Comparison of ENCODE assay signal across 1 cellular context in the genomic region with DNA sequence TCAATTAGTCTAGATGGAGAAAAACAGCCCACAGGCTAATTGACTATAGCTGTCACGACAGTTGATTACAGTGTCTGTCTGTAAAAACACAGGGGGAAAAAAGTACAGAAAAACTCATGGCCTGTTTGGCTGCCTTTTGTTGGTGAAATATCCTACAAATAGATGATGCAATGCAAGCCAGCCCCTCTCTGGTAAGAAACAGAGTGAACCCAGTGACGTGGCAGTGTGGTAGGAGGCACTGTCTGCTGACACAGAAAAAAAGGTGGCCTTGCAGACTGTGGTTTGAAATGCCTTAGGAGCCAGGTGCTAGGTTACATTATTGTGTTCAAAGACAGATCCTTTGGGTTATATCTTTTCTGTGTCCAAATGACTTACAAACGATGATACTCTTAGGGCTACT.
TF ChIP-seq lines count a peak whose summit lies in the region.

No MANE protein-coding gene starts in this region.

TF ChIP-seq in HepG2, 621 proteins besides CTCF, POLR2A, EP300 and RAD21 (continued from another document):
- TF ChIP-seq GABPA (IDR thresholded peaks at IDR 0.05; ENCODE audit: low read depth, low read length) (no peak), GABPA (CRISPR knock-in tag; IDR thresholded peaks at IDR 0.05; ENCODE audit: low read depth) (no peak), ELF3 (CRISPR knock-in tag; IDR thresholded peaks at IDR 0.05) (no peak), ZNF468 (CRISPR knock-in tag; IDR thresholded peaks at IDR 0.05) (no peak), NCOA1 (CRISPR knock-in tag; IDR thresholded peaks at IDR 0.05) (no peak), ZNF232 (CRISPR knock-in tag; IDR thresholded peaks at IDR 0.05; ENCODE audit: borderline replicate concordance) (no peak), HNRNPLL (IDR thresholded peaks at IDR 0.05; ENCODE audit: low read depth, low read length, poor library complexity, severe bottlenecking) (no peak), ZNF674 (CRISPR knock-in tag; IDR thresholded peaks at IDR 0.05; ENCODE audit: low read depth) (no peak), SAFB2 (CRISPR knock-in tag; IDR thresholded peaks at IDR 0.05; ENCODE audit: borderline replicate concordance, low read depth) (no peak), HDAC6 (IDR thresholded peaks at IDR 0.05; ENCODE audit: low read depth, low read length) (no peak), ZNF282 (IDR thresholded peaks at IDR 0.05; ENCODE audit: partially characterized antibody) (no peak), U2AF1 (optimal IDR thresholded peaks at IDR 0.05; ENCODE audit: low read depth, low read length) (no peak), ELF4 (CRISPR knock-in tag; IDR thresholded peaks at IDR 0.05; ENCODE audit: borderline replicate concordance) (no peak), KLF13 (CRISPR knock-in tag; IDR thresholded peaks at IDR 0.05) (no peak), ZNF333 (CRISPR knock-in tag; IDR thresholded peaks at IDR 0.05; ENCODE audit: borderline replicate concordance) (no peak), ZNF652 (CRISPR knock-in tag; IDR thresholded peaks at IDR 0.05; ENCODE audit: borderline replicate concordance, low read depth) (no peak), ATF7 (IDR thresholded peaks at IDR 0.05) (peak; percentile 27; the same call in 1 of the 2 replicates), ATF7 (CRISPR knock-in tag; IDR thresholded peaks at IDR 0.05) (no peak), MAFK (conservative IDR thresholded peaks at IDR 0.05 in 1 of 2, IDR thresholded peaks at IDR 0.05 in 1 of 2; ENCODE audit: low read length in 2 of 2) (peak in 1 of 2 experiments; percentile 5; a peak in 1 of 4 replicates), MIXL1 (CRISPR knock-in tag; IDR thresholded peaks at IDR 0.05) (no peak), ZNF670 (CRISPR knock-in tag; IDR thresholded peaks at IDR 0.05; ENCODE audit: borderline replicate concordance) (no peak), RXRB (CRISPR knock-in tag; IDR thresholded peaks at IDR 0.05; ENCODE audit: borderline replicate concordance) (no peak), CREB1 (IDR thresholded peaks at IDR 0.05) (peak; percentile 62), CREB1 (CRISPR knock-in tag; IDR thresholded peaks at IDR 0.05) (no peak), SMAD3 (CRISPR knock-in tag; IDR thresholded peaks at IDR 0.05) (no peak), NR2C2 (CRISPR knock-in tag; IDR thresholded peaks at IDR 0.05; ENCODE audit: borderline replicate concordance) (no peak), CEBPG (CRISPR knock-in tag; IDR thresholded peaks at IDR 0.05) (peak; percentile 37; the same call in 1 of the 2 replicates), CEBPB (IDR thresholded peaks at IDR 0.05; ENCODE audit: borderline replicate concordance, low read depth, low read length) (peak; percentile 70; the same call in 1 of the 2 replicates)
- TF ChIP-seq, protein P1, sequence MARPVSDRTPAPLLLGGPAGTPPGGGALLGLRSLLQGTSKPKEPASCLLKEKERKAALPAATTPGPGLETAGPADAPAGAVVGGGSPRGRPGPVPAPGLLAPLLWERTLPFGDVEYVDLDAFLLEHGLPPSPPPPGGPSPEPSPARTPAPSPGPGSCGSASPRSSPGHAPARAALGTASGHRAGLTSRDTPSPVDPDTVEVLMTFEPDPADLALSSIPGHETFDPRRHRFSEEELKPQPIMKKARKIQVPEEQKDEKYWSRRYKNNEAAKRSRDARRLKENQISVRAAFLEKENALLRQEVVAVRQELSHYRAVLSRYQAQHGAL (CRISPR knock-in tag; IDR thresholded peaks at IDR 0.05; ENCODE audit: not compliant biosample characterization): no peak
- TF ChIP-seq, protein P2, sequence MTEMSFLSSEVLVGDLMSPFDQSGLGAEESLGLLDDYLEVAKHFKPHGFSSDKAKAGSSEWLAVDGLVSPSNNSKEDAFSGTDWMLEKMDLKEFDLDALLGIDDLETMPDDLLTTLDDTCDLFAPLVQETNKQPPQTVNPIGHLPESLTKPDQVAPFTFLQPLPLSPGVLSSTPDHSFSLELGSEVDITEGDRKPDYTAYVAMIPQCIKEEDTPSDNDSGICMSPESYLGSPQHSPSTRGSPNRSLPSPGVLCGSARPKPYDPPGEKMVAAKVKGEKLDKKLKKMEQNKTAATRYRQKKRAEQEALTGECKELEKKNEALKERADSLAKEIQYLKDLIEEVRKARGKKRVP (CRISPR knock-in tag; IDR thresholded peaks at IDR 0.05): peak in 1 of 2 experiments; percentile 82; a peak in 2 of 4 replicates
- TF ChIP-seq, protein P3, sequence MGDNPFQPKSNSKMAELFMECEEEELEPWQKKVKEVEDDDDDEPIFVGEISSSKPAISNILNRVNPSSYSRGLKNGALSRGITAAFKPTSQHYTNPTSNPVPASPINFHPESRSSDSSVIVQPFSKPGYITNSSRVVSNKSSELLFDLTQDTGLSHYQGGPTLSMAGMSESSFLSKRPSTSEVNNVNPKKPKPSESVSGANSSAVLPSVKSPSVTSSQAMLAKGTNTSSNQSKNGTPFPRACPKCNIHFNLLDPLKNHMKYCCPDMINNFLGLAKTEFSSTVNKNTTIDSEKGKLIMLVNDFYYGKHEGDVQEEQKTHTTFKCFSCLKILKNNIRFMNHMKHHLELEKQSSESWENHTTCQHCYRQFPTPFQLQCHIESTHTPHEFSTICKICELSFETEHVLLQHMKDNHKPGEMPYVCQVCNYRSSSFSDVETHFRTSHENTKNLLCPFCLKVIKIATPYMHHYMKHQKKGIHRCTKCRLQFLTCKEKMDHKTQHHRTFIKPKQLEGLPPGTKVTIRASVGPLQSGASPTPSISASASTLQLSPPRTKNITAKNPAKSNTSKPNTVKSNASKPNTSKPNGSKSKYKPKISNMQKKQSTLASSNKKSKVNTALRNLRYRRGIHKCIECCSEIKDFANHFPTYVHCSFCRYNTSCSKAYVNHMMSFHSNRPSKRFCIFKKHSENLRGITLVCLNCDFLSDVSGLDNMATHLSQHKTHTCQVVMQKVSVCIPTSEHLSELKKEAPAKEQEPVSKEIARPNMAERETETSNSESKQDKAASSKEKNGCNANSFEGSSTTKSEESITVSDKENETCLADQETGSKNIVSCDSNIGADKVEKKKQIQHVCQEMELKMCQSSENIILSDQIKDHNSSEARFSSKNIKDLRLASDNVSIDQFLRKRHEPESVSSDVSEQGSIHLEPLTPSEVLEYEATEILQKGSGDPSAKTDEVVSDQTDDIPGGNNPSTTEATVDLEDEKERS (CRISPR knock-in tag; IDR thresholded peaks at IDR 0.05): no peak
- TF ChIP-seq, protein P4, sequence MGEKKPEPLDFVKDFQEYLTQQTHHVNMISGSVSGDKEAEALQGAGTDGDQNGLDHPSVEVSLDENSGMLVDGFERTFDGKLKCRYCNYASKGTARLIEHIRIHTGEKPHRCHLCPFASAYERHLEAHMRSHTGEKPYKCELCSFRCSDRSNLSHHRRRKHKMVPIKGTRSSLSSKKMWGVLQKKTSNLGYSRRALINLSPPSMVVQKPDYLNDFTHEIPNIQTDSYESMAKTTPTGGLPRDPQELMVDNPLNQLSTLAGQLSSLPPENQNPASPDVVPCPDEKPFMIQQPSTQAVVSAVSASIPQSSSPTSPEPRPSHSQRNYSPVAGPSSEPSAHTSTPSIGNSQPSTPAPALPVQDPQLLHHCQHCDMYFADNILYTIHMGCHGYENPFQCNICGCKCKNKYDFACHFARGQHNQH (CRISPR knock-in tag; IDR thresholded peaks at IDR 0.05): no peak
- TF ChIP-seq, protein P5, sequence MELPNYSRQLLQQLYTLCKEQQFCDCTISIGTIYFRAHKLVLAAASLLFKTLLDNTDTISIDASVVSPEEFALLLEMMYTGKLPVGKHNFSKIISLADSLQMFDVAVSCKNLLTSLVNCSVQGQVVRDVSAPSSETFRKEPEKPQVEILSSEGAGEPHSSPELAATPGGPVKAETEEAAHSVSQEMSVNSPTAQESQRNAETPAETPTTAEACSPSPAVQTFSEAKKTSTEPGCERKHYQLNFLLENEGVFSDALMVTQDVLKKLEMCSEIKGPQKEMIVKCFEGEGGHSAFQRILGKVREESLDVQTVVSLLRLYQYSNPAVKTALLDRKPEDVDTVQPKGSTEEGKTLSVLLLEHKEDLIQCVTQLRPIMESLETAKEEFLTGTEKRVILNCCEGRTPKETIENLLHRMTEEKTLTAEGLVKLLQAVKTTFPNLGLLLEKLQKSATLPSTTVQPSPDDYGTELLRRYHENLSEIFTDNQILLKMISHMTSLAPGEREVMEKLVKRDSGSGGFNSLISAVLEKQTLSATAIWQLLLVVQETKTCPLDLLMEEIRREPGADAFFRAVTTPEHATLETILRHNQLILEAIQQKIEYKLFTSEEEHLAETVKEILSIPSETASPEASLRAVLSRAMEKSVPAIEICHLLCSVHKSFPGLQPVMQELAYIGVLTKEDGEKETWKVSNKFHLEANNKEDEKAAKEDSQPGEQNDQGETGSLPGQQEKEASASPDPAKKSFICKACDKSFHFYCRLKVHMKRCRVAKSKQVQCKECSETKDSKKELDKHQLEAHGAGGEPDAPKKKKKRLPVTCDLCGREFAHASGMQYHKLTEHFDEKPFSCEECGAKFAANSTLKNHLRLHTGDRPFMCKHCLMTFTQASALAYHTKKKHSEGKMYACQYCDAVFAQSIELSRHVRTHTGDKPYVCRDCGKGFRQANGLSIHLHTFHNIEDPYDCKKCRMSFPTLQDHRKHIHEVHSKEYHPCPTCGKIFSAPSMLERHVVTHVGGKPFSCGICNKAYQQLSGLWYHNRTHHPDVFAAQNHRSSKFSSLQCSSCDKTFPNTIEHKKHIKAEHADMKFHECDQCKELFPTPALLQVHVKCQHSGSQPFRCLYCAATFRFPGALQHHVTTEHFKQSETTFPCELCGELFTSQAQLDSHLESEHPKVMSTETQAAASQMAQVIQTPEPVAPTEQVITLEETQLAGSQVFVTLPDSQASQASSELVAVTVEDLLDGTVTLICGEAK (IDR thresholded peaks at IDR 0.05): no peak
- TF ChIP-seq, protein P5 (CRISPR knock-in tag; IDR thresholded peaks at IDR 0.05): no peak
- TF ChIP-seq, protein P6, sequence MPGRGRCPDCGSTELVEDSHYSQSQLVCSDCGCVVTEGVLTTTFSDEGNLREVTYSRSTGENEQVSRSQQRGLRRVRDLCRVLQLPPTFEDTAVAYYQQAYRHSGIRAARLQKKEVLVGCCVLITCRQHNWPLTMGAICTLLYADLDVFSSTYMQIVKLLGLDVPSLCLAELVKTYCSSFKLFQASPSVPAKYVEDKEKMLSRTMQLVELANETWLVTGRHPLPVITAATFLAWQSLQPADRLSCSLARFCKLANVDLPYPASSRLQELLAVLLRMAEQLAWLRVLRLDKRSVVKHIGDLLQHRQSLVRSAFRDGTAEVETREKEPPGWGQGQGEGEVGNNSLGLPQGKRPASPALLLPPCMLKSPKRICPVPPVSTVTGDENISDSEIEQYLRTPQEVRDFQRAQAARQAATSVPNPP (CRISPR knock-in tag; IDR thresholded peaks at IDR 0.05): no peak
TF ChIP-seq in HepG2: peak in this region for 6.
